In the genomic region with DNA sequence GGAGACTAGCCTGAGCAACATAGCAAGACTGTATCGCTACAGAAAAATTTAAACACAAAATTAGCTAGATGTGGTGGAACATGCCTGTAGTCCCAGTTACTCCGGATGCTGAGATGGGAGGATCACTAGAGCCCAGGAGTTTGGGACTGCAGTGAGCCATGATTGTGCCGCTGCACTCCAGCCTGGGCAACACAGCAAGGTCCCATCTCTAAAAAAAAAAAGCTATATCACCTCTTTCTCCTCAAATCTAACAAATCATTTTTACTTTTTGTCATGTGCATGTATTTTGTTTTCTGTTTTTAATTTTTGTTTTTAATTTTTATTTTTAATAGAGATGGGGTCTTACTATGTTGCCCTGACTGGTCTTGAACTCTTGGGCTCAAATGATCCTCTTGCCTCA, we compare ENCODE assay signal across 34 cellular contexts. TPM values are rescaled to one million over a fixed set of nuclear protein-coding genes. Genes with fewer than 3 reads are reported as not detected.
"Had no signal": no experiment of that assay in that cellular context is flagged by ENCODE, and none has a peak within 500 bp of the region (broad histone marks: within the 10 kb centered on the region; RNA-seq: fewer than 3 reads in every experiment).

No MANE protein-coding gene starts in this region.

- H3K27me3 Mint-ChIP-seq: dendritic cell treated with granulocyte-macrophage colony-stimulating factor and Interleukin-4, amounts not matched to agents 40 ng/mL and 50 ng/mL, for 4 days; effector memory CD8-positive, alpha-beta T cell; naive B cell had no signal

- FAIRE-seq: endometrium, islet of Langerhans, keratinocyte had no signal

- H3K4me3 Mint-ChIP-seq: dendritic cell treated with granulocyte-macrophage colony-stimulating factor and Interleukin-4, amounts not matched to agents 40 ng/mL and 50 ng/mL, for 4 days; effector memory CD8-positive, alpha-beta T cell; endodermal cell; mesothelial cell of epicardium; naive B cell had no signal

- ATAC-seq: effector memory CD8-positive, alpha-beta T cell; esophagus mucosa; gastrocnemius medialis; heart right ventricle; left cardiac atrium; left lung; left ventricle myocardium superior; lower lobe of right lung; mucosa of descending colon had no signal

- H3K4me1 Mint-ChIP-seq: endodermal cell, mesothelial cell of epicardium had no signal

- H3K27ac ChIP-seq: colonic mucosa, epithelial cell of prostate, esophagus squamous epithelium, gastrocnemius medialis, heart right ventricle, left lung, lower lobe of right lung had no signal

- H3K27me3 ChIP-seq: colonic mucosa, esophagus squamous epithelium, gastrocnemius medialis, heart right ventricle, left lung had no signal

- DNase-seq: colonic mucosa; cortex of kidney; effector CD8-positive, alpha-beta T cell; effector memory CD8-positive, alpha-beta T cell; endodermal cell; erythroblast; esophagus squamous epithelium; foreskin fibroblast; foreskin melanocyte; gastrocnemius medialis; glutamatergic neuron; head of caudate nucleus; heart right ventricle; hippocampal formation; left cardiac atrium; left lung; left ventricle myocardium superior; lower lobe of right lung; mesenchymal stem cell; mucosa of descending colon; naive B cell had no signal

- H3K27ac Mint-ChIP-seq: dendritic cell treated with granulocyte-macrophage colony-stimulating factor and Interleukin-4, amounts not matched to agents 40 ng/mL and 50 ng/mL, for 4 days; endodermal cell; mesothelial cell of epicardium had no signal

- H3K9me3 Mint-ChIP-seq: dendritic cell treated with granulocyte-macrophage colony-stimulating factor and Interleukin-4, amounts not matched to agents 40 ng/mL and 50 ng/mL, for 4 days; effector memory CD8-positive, alpha-beta T cell; endodermal cell; mesothelial cell of epicardium had no signal

- H3K36me3 ChIP-seq: colonic mucosa had no signal

- H3K4me3 ChIP-seq: colonic mucosa, esophagus squamous epithelium, gastrocnemius medialis, heart right ventricle, left lung, lower lobe of right lung, mucosa of descending colon had no signal

- H3K9me3 ChIP-seq: colonic mucosa, esophagus squamous epithelium, gastrocnemius medialis, heart right ventricle, left lung, lower lobe of right lung, mucosa of descending colon had no signal

RNA-seq across cellular contexts. Expression of a gene that starts 13.3 kb away (rescaled TPM):
- total RNA-seq: colonic mucosa, dermis microvascular lymphatic vessel endothelial cell, endodermal cell, esophagus mucosa, esophagus squamous epithelium, gastrocnemius medialis, glomerular endothelial cell, heart right ventricle, kidney epithelial cell, left cardiac atrium, left lung, left ventricle myocardium superior, lower leg skin, lower lobe of right lung, mesenteric fat pad, mesothelial cell of epicardium, mucosa of descending colon, myocyte had no signal
- polyA plus RNA-seq: heart right ventricle had no signal

RNA-seq across cellular contexts. Expression of a gene that starts 29.7 kb away (rescaled TPM):
- total RNA-seq: kidney epithelial cell, mesothelial cell of epicardium had no signal
- polyA plus RNA-seq: keratinocyte had no signal

RNA-seq across cellular contexts. Expression of a gene that starts 48.7 kb away (rescaled TPM):
- total RNA-seq: colonic mucosa, dermis microvascular lymphatic vessel endothelial cell, esophagus squamous epithelium, gastrocnemius medialis, glomerular endothelial cell, kidney epithelial cell, left cardiac atrium, left ventricle myocardium superior, mesothelial cell of epicardium, mucosa of descending colon, myocyte had no signal
- polyA plus RNA-seq: keratinocyte had no signal
